In genomic region chr20:4116091-4116490, GRCh38 we compare ENCODE assay signal across 27 cellular contexts.
"Had no signal": no experiment of that assay in that cellular context is flagged by ENCODE, and none has a peak within 500 bp of the region (broad histone marks: within the 10 kb centered on the region; RNA-seq: fewer than 3 reads in every experiment).

No MANE protein-coding gene starts in this region.

- H3K4me3 ChIP-seq: colonic mucosa, coronary artery, dorsolateral prefrontal cortex, esophagus muscularis mucosa, esophagus squamous epithelium, gastrocnemius medialis, gastroesophageal sphincter, heart left ventricle, heart right ventricle, hepatocyte had no signal

- DNase-seq: colonic mucosa; cortex of kidney; dermis blood vessel endothelial cell; dorsolateral prefrontal cortex; effector CD4-positive, alpha-beta T cell; effector CD8-positive, alpha-beta T cell; effector memory CD4-positive, alpha-beta T cell; effector memory CD8-positive, alpha-beta T cell; endodermal cell; erythroblast; esophagus squamous epithelium; foreskin fibroblast; foreskin keratinocyte; foreskin melanocyte; gastrocnemius medialis; glutamatergic neuron; heart left ventricle; heart right ventricle had no signal

- ATAC-seq: effector memory CD8-positive, alpha-beta T cell; esophagus mucosa; foreskin keratinocyte; gastrocnemius medialis; gastroesophageal sphincter; heart left ventricle; heart right ventricle had no signal

- H3K4me1 ChIP-seq: foreskin keratinocyte had no signal

- H3K27ac ChIP-seq: colonic mucosa, coronary artery, epithelial cell of prostate, esophagus muscularis mucosa, esophagus squamous epithelium, foreskin keratinocyte, gastrocnemius medialis, gastroesophageal sphincter, heart left ventricle, heart right ventricle, hepatocyte had no signal

- H3K4me2 ChIP-seq: hepatocyte had no signal

- H3K9me3 ChIP-seq: colonic mucosa, esophagus muscularis mucosa, esophagus squamous epithelium, gastrocnemius medialis, gastroesophageal sphincter, heart left ventricle had no signal

- FAIRE-seq: colon, endometrium, endothelial cell of umbilical vein had no signal
